In the genomic region with DNA sequence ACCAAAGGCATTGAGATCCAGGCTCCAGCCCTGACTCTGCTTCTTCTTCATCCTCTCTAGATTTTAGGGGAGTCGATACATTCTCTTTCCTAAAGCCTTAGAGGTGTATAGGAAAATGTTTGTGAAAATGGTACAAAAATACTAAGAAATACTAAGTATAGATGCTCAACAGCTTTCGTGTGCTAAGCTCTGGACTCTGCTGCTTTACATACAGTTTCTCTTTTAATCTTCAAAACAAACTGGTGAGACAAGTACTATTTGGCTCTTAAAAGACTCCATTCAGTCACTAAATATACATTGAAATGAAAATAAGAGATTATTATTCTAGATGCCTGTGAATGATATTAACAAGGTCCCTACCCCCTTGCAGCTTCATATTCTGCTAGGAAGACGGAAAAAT, we compare ENCODE assay signal across 6 cellular contexts.
"Had no signal": no experiment of that assay in that cellular context is flagged by ENCODE, and none has a peak within 500 bp of the region (broad histone marks: within the 10 kb centered on the region; RNA-seq: fewer than 3 reads in every experiment).

No MANE protein-coding gene starts in this region.

- H3K4me2 ChIP-seq: GM23338 had no signal

- ATAC-seq: GM23338, K562 had no signal

- DNase-seq: H9, HCEC 1CT, IMR-90, KG1 had no signal

- H2AFZ ChIP-seq: GM23338 had no signal

- H3K4me3 ChIP-seq: GM23338, K562 had no signal
